Comparison of ENCODE assay signal across 11 cellular contexts in genomic region chr10:97718178-97718577, GRCh38. TPM values are rescaled to one million over a fixed set of nuclear protein-coding genes. Genes with fewer than 3 reads are reported as not detected.
DNase-seq lines count a peak whose midpoint lies in the region; ATAC-seq and TF ChIP-seq lines count a peak whose summit lies in the region.
"Had no signal": no experiment of that assay in that cellular context is flagged by ENCODE, and none has a peak within 500 bp of the region (broad histone marks: within the 10 kb centered on the region; RNA-seq: fewer than 3 reads in every experiment).

No MANE protein-coding gene starts in this region.

- H3K4me1 Mint-ChIP-seq in T-cell = peaks cover 5 to 9% (median 7%) of the 10 kb centered on the region in 3 donors

- H3K4me1 ChIP-seq in SK-N-SH (ENCODE audit: control insufficient read depth in 1 of 2, insufficient read depth in 2 of 2, low read depth in 1 of 2, low read length in 1 of 2) (peaks cover 14 to 27% of the 10 kb centered on the region in 2 experiments; a peak in 3 of 4 replicates), colonic mucosa (peaks cover 23% of the 10 kb centered on the region), mucosa of rectum (ENCODE audit: control insufficient read depth in 2 of 2, insufficient read depth in 2 of 2, low read length in 2 of 2) (peaks cover 56 to 58% of the 10 kb centered on the region in 2 donors), upper lobe of right lung (peaks cover 42% of the 10 kb centered on the region)

- H3K27me3 Mint-ChIP-seq in T-cell = peaks cover 0 to 5% of the 10 kb centered on the region in 2 donors

- no peaks in the 10 kb centered on the region for H3K9me3 Mint-ChIP-seq in T-cell
- H3K9me3 Mint-ChIP-seq: activated T-helper 2 cell treated with anti-CD3 and anti-CD28 coated beads, Interferon-gamma antibody, Interleukin-2, Interleukin-4, amounts not matched to agents 10 μg/mL and 5 μg/mL and 100 μg/mL, durations not matched to agents 14 hours and 24 hours and 36 hours; immature natural killer cell had no signal

- H3K27ac ChIP-seq in SK-N-SH (ENCODE audit: low read depth in 2 of 2, low read length in 1 of 2) = no peak overlapping the region
- peak overlapping the region; percentile 74 for H3K27ac ChIP-seq in colonic mucosa
- peak overlapping the region; percentile 86 to 90 for H3K27ac ChIP-seq in mucosa of rectum (ENCODE audit: low read depth in 2 of 2, low read length in 2 of 2)
- H3K27ac ChIP-seq in upper lobe of right lung = peak overlapping the region; percentile 58

- TF ChIP-seq CTCF in SK-N-SH (IDR thresholded peaks at IDR 0.05) = no peak
- no peak for TF ChIP-seq CTCF in colonic mucosa (IDR thresholded peaks at IDR 0.05)
- TF ChIP-seq CTCF in upper lobe of right lung (IDR thresholded peaks at IDR 0.05) = no peak

- peaks cover 3% of the 10 kb centered on the region for H3F3A ChIP-seq in SK-N-SH (replicated peaks; ENCODE audit: insufficient read depth)

- H3K9ac ChIP-seq in SK-N-SH (no peak overlapping the region), colonic mucosa (ENCODE audit: low read depth in 2 of 2, low read length in 2 of 2) (peak overlapping the region in 1 of 2 donors; percentile 80), mucosa of rectum (ENCODE audit: low read depth in 1 of 2, low read length in 2 of 2) (peak overlapping the region; percentile 48 to 65)

- TF ChIP-seq RAD21 in SK-N-SH (IDR thresholded peaks at IDR 0.05; ENCODE audit: low read length) = no peak

- TF ChIP-seq EP300 in SK-N-SH (IDR thresholded peaks at IDR 0.05; ENCODE audit: borderline replicate concordance in 1 of 2, low read depth in 1 of 2, low read length in 1 of 2) = no peak

- H4K20me1 ChIP-seq in SK-N-SH (ENCODE audit: insufficient read depth) = peaks cover 22% of the 10 kb centered on the region

- H3K4me3 ChIP-seq in SK-N-SH (ENCODE audit: low read depth in 2 of 2, low read length in 1 of 2) (no peak overlapping the region), colonic mucosa (no peak overlapping the region), mucosa of rectum (ENCODE audit: low read length in 2 of 2) (peak overlapping the region; percentile 1 to 26), upper lobe of right lung (no peak overlapping the region)

- H2AFZ ChIP-seq in SK-N-SH (ENCODE audit: low read depth) = no peak overlapping the region

- ATAC-seq in SK-N-SH treated with all-trans-retinoic acid at 6 μM for 48 hours = no peak
- ATAC-seq in upper lobe of right lung = no peak
- no peak for ATAC-seq in T-cell (replicated peaks in 1 of 4)
- ATAC-seq in GM18520 (IDR thresholded peaks at IDR 0.05; ENCODE audit: unreplicated experiment) = no peak

- POLR2A ChIA-PET in SK-N-SH (lab: Yijun Ruan, JAX) (interaction anchor here (1.1 kb wide), 1 partner anchor 9 kb away, joined by 3 read pairs; no protein-coding TSS in a partner anchor), T-cell (lab: Charles Lee) (interaction anchor here in 1 of 2 donors (0.6 kb wide), 1 partner anchor 23 kb away, joined by 4 read pairs; no protein-coding TSS in a partner anchor)

- H3K4me3 Mint-ChIP-seq in T-cell = no peak overlapping the region
- H3K4me3 Mint-ChIP-seq: immature natural killer cell had no signal

- no peaks in the 10 kb centered on the region for H3K36me3 Mint-ChIP-seq in T-cell
- H3K36me3 Mint-ChIP-seq: immature natural killer cell had no signal

- H3K4me2 ChIP-seq in SK-N-SH = peak overlapping the region; percentile 17

- CTCF ChIA-PET in SK-N-SH (lab: Yijun Ruan, JAX) = interaction anchor here (2.2 to 25.0 kb wide), 4 partner anchors 9 to 41 kb away, joined by 9 to 687 read pairs (median 33); partner anchors contain the start of gene ZFYVE27
- CTCF ChIA-PET in T-cell (lab: Charles Lee) = interaction anchor here in 1 of 2 donors (0.8 kb wide), 1 partner anchor 1085 kb away, joined by 3 read pairs; no protein-coding TSS in a partner anchor

- H3K36me3 ChIP-seq in SK-N-SH (replicated peaks in 1 of 2; ENCODE audit: control insufficient read depth in 1 of 2, insufficient read depth in 2 of 2, low read length in 1 of 2) (peaks cover 20 to 25% of the 10 kb centered on the region in 2 experiments), colonic mucosa (no peaks in the 10 kb centered on the region), mucosa of rectum (ENCODE audit: control insufficient read depth in 2 of 2, insufficient read depth in 2 of 2, low read length in 2 of 2) (peaks cover 7 to 11% of the 10 kb centered on the region in 2 donors), upper lobe of right lung (peaks cover 14% of the 10 kb centered on the region)

- H3K27me3 ChIP-seq in SK-N-SH (ENCODE audit: insufficient read depth) = no peaks in the 10 kb centered on the region
- no peaks in the 10 kb centered on the region for H3K27me3 ChIP-seq in colonic mucosa
- no peaks in the 10 kb centered on the region for H3K27me3 ChIP-seq in mucosa of rectum (ENCODE audit: control insufficient read depth in 2 of 2, insufficient read depth in 2 of 2, low read length in 2 of 2)
- H3K27me3 ChIP-seq in upper lobe of right lung = no peaks in the 10 kb centered on the region

- DNase-seq in SK-N-SH (no peak), colonic mucosa (no peak), upper lobe of right lung (no peak), T-cell (no peak), activated gamma-delta T cell treated with Interleukin-2 at 50 U/mL for 16 hours (no peak)
- DNase-seq: immature natural killer cell, NCI-H2081 treated with DMSO at 0.1 percent for 48 hours had no signal

- H3K9me3 ChIP-seq in SK-N-SH (no peaks in the 10 kb centered on the region), colonic mucosa (no peaks in the 10 kb centered on the region), mucosa of rectum (ENCODE audit: control insufficient read depth in 2 of 2, low read length in 2 of 2) (no peaks in the 10 kb centered on the region), upper lobe of right lung (no peaks in the 10 kb centered on the region)

- no peaks in the 10 kb centered on the region for H3K9me2 ChIP-seq in SK-N-SH

- peaks cover 36% of the 10 kb centered on the region for H3K79me2 ChIP-seq in SK-N-SH (ENCODE audit: insufficient read depth)

- no peak overlapping the region for H3K27ac Mint-ChIP-seq in T-cell
- H3K27ac Mint-ChIP-seq: activated T-helper 2 cell treated with anti-CD3 and anti-CD28 coated beads, Interferon-gamma antibody, Interleukin-2, Interleukin-4, amounts not matched to agents 10 μg/mL and 5 μg/mL and 100 μg/mL, durations not matched to agents 14 hours and 24 hours and 36 hours; immature natural killer cell had no signal

- WGBS in SK-N-SH (ENCODE audit: low lambda C conversion rate) = 92% methylated on average over 6 of the region's 6 CpGs

- intact Hi-C loops in colonic mucosa (cut with DNase I) = no loop called here
- intact Hi-C loops in upper lobe of right lung (cut with DNase I) = no loop called here

TF ChIP-seq in SK-N-SH, 30 proteins besides CTCF, POLR2A, EP300 and RAD21 (continues in another document):
- no peak for TF ChIP-seq GATA2 (CRISPR knock-in tag; IDR thresholded peaks at IDR 0.05)
- TF ChIP-seq SMC3 (IDR thresholded peaks at IDR 0.05; ENCODE audit: low read depth, low read length) = no peak
- no peak for TF ChIP-seq FOXJ3 (CRISPR knock-in tag; IDR thresholded peaks at IDR 0.05)
- TF ChIP-seq PBX3 (IDR thresholded peaks at IDR 0.05) = no peak
- TF ChIP-seq MEF2A (IDR thresholded peaks at IDR 0.05; ENCODE audit: borderline replicate concordance, low read depth) = no peak

TF ChIP-seq in SK-N-SH treated with all-trans-retinoic acid at 6 μM for 48 hours, 23 proteins besides CTCF, POLR2A, EP300 and RAD21 (continues in another document):
- TF ChIP-seq, protein P1, sequence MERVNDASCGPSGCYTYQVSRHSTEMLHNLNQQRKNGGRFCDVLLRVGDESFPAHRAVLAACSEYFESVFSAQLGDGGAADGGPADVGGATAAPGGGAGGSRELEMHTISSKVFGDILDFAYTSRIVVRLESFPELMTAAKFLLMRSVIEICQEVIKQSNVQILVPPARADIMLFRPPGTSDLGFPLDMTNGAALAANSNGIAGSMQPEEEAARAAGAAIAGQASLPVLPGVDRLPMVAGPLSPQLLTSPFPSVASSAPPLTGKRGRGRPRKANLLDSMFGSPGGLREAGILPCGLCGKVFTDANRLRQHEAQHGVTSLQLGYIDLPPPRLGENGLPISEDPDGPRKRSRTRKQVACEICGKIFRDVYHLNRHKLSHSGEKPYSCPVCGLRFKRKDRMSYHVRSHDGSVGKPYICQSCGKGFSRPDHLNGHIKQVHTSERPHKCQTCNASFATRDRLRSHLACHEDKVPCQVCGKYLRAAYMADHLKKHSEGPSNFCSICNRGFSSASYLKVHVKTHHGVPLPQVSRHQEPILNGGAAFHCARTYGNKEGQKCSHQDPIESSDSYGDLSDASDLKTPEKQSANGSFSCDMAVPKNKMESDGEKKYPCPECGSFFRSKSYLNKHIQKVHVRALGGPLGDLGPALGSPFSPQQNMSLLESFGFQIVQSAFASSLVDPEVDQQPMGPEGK (CRISPR knock-in tag; IDR thresholded peaks at IDR 0.05; ENCODE audit: borderline replicate concordance) = no peak

RNA-seq across cellular contexts. Expression of gene MARVELD1, which starts 4.6 kb away (rescaled TPM):
- 53.0 and 53.8 TPM in 2 replicates for polyA plus RNA-seq in SK-N-SH (2012; rRNA removed)
- polyA plus RNA-seq in SK-N-SH (2012; cell fraction: cytosol; rRNA removed) = 58.5 and 71.1 TPM in 2 replicates
- polyA plus RNA-seq in SK-N-SH (2012; cell fraction: nucleus; rRNA removed) = 47.6 and 49.7 TPM in 2 replicates
- total RNA-seq in colonic mucosa = 10 to 100 TPM; 25.7 to 31.7 TPM
- 43.8 TPM for total RNA-seq in upper lobe of right lung
- total RNA-seq in T-cell = 1 to 10 TPM; 1.3 to 2.4 (median 1.5) TPM

RNA-seq across cellular contexts. Expression of gene ZFYVE27, which starts 18.8 kb away (rescaled TPM):
- polyA plus RNA-seq in SK-N-SH (2012; rRNA removed) = 30.5 and 44.3 TPM in 2 replicates
- polyA plus RNA-seq in SK-N-SH (2012; cell fraction: cytosol; rRNA removed) = 15.5 and 22.6 TPM in 2 replicates
- polyA plus RNA-seq in SK-N-SH (2012; cell fraction: nucleus; rRNA removed) = 111 and 122 TPM in 2 replicates
- total RNA-seq in colonic mucosa (10 to 100 TPM; 45.9 to 47.9 TPM), upper lobe of right lung (29.4 TPM), T-cell (10 to 100 TPM; 57.6 to 68.0 (median 60.0) TPM)

RNA-seq across cellular contexts. Expression of gene AVPI1, which starts 31.1 kb away (rescaled TPM):
- 6.3 and 7.0 TPM in 2 replicates for polyA plus RNA-seq in SK-N-SH (2012; rRNA removed)
- polyA plus RNA-seq in SK-N-SH (2012; cell fraction: cytosol; rRNA removed) = 4.0 and 5.0 TPM in 2 replicates
- 5.3 and 6.3 TPM in 2 replicates for polyA plus RNA-seq in SK-N-SH (2012; cell fraction: nucleus; rRNA removed)
- 10 to 100 TPM; 26.6 to 34.8 TPM for total RNA-seq in colonic mucosa
- 20.5 TPM for total RNA-seq in upper lobe of right lung
- total RNA-seq in T-cell = 10 to 100 TPM in 1 of 5 donors, 1 to 10 TPM in 4; 2.4 to 10.0 (median 3.6) TPM

RNA-seq across cellular contexts. Expression of gene SFRP5, which starts 53.6 kb away (rescaled TPM):
- not detected in 2 replicates for polyA plus RNA-seq in SK-N-SH (2012; rRNA removed)
- 0.01 TPM in 1 of 2 replicates, not detected in the other for polyA plus RNA-seq in SK-N-SH (2012; cell fraction: cytosol; rRNA removed)
- polyA plus RNA-seq in SK-N-SH (2012; cell fraction: nucleus; rRNA removed) = not detected in 2 replicates
- 1 to 10 TPM in 1 of 2 donors, under 1 TPM in 1; 0.57 to 1.2 TPM for total RNA-seq in colonic mucosa
- 3.0 TPM for total RNA-seq in upper lobe of right lung
- total RNA-seq in T-cell = 1 to 10 TPM in 4 of 5 donors, under 1 TPM in 1; 0.76 to 3.1 (median 2.2) TPM
- total RNA-seq: activated T-helper 2 cell treated with anti-CD3 and anti-CD28 coated beads, Interferon-gamma antibody, Interleukin-2, Interleukin-4, amounts not matched to agents 10 μg/mL and 5 μg/mL and 100 μg/mL, durations not matched to agents 14 hours and 24 hours and 36 hours had no signal
- polyA plus RNA-seq: immature natural killer cell had no signal

Comparison
In these comparisons a context has a peak if more than half of its experiments do, and no peak if none do; other contexts are left out.
1. H3K27ac ChIP-seq: peak in colonic mucosa (single experiment), mucosa of rectum (2 of 2) and upper lobe of right lung (single experiment); none in SK-N-SH (0 of 2).
2. H3K4me3 ChIP-seq: peak in mucosa of rectum (2 of 2); none in SK-N-SH (0 of 2), colonic mucosa (single experiment) and upper lobe of right lung (single experiment).
3. RNA of gene MARVELD1, which starts 4.6 kb away (total RNA-seq): 43.8 TPM in upper lobe of right lung (single experiment) and 25.7 to 31.7 TPM in colonic mucosa; 1.3 to 2.4 TPM in T-cell; every median in the first group is over 4 times any median in the second.